Comparison of ENCODE assay signal across 12 cellular contexts in the genomic region with DNA sequence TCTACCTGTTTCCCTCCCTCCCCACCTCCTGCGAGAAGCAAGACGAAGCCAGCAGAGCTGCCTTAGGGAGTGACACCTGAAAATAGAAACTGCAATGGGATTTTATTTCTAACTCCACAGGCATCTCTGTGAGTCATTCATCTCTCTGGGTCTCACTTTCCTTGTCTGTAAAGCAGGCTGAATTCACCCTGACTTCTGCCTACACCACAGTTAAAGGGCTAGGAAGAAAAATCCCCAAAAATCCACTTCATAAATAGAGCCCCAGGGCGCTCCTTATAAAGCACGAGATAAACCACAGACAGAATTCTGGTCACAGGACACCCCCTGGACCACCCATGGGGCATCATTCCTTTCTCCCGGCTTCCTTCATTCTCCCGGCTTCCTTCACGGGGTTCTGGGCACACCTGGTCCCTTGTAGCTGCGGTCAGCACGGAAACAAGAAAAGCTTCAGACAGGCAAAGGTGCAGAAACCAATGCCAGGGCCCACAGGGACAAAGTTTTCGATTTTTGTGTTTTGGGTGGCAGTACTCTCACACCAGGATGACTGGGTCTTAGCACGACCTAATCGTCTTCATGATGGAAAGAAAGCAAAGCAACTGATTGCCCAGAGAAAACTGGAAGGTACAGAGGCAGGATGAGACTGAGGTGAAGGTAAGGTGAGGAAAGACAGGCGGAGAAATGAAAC. TPM values are rescaled to one million over a fixed set of nuclear protein-coding genes. Genes with fewer than 3 reads are reported as not detected.
DNase-seq lines count a peak whose midpoint lies in the region; ATAC-seq, FAIRE-seq and TF ChIP-seq lines count a peak whose summit lies in the region.
"Had no signal": no experiment of that assay in that cellular context is flagged by ENCODE, and none has a peak within 500 bp of the region (broad histone marks: within the 10 kb centered on the region; RNA-seq: fewer than 3 reads in every experiment).

No MANE protein-coding gene starts in this region.

- no peak for TF ChIP-seq POLR2A in GM12878 (IDR thresholded peaks at IDR 0.05; ENCODE audit: low read depth, low read length)
- TF ChIP-seq POLR2A in HepG2 (IDR thresholded peaks at IDR 0.05; ENCODE audit: insufficient read depth in 1 of 2, low read depth in 2 of 2, low read length in 2 of 2) = no peak

- FAIRE-seq in GM12878 (lab: Jason Lieb, UNC) = peak; percentile 27
- FAIRE-seq in HepG2 (lab: Jason Lieb, UNC) = no peak

- H3K4me2 ChIP-seq in GM12878 (ENCODE audit: control insufficient read depth, insufficient read depth) (peak overlapping the region; percentile 39), HepG2 (ENCODE audit: low read depth, low read length) (peak overlapping the region; percentile 57)

- H4K20me1 ChIP-seq in GM12878 (ENCODE audit: control insufficient read depth, insufficient read depth) = no peaks in the 10 kb centered on the region
- H4K20me1 ChIP-seq in HepG2 (ENCODE audit: insufficient read depth, low read length) = no peaks in the 10 kb centered on the region

- H3K79me2 ChIP-seq in GM12878 (ENCODE audit: control insufficient read depth, insufficient read depth, low read length) (peaks cover 6% of the 10 kb centered on the region), HepG2 (ENCODE audit: insufficient read depth, low read length) (peaks cover 9% of the 10 kb centered on the region)

- WGBS in GM12878 (ENCODE audit: insufficient coverage, insufficient replicate concordance, low lambda C conversion rate, missing lambda C conversion rate) = 30% methylated on average over 13 of the region's 13 CpGs
- 38% methylated on average over 13 of the region's 13 CpGs for WGBS in HepG2 (ENCODE audit: low lambda C conversion rate)

- ATAC-seq in GM12878 (peak; percentile 4; the same call in 2 of the 3 replicates), HepG2 (no peak)
- ATAC-seq: HCT116, left lung had no signal

- in situ Hi-C loops in GM12878 (cut with MboI) (no loop called here), HepG2 (cut with HindIII; ENCODE audit: extremely low pct_ligation_motif_present, low pct_unique_long_range_greater_than_20kb) (no loop called here)

- BruUV-seq in GM12878 (replicated peaks; lab: Mats Ljungman, UMichigan) (no TSS peak), HepG2 (replicated peaks; lab: Mats Ljungman, UMichigan) (no TSS peak)

- H3K27me3 ChIP-seq in GM12878 (replicated peaks in 1 of 2; ENCODE audit: control insufficient read depth in 2 of 2, insufficient read depth in 2 of 2, low read length in 1 of 2) (no peaks in the 10 kb centered on the region), HepG2 (ENCODE audit: control insufficient read depth in 1 of 2, insufficient read depth in 2 of 2, low read length in 2 of 2) (peaks cover 0 to 7% of the 10 kb centered on the region in 2 experiments; a peak in 1 of 5 replicates)
- H3K27me3 ChIP-seq: left lung had no signal

- DNase-seq in A172 (ENCODE audit: low spot score) = peak; percentile 39
- DNase-seq in HT1080 (ENCODE audit: low read depth) = peak; percentile 61
- DNase-seq in GM12878 (ENCODE audit: low read depth, low spot score) = no peak
- DNase-seq in HepG2 (ENCODE audit: low spot score) = no peak
- no peak for DNase-seq in NCI-H146 (lab: John Stamatoyannopoulos, UW)
- DNase-seq in effector CD8-positive, alpha-beta T cell (lab: John Stamatoyannopoulos, UW) = no peak
- DNase-seq in NCI-H2107 (lab: John Stamatoyannopoulos, UW) = no peak
- no peak for DNase-seq in stimulated activated CD4-positive, alpha-beta T cell treated with anti-CD3 and anti-CD28 coated beads, Interleukin-1b, Interleukin-23, amount 100 ng/mL, for 48 hours
- DNase-seq: amygdala, left lung, NCI-H524 had no signal

- H3K27ac ChIP-seq in GM12878 (ENCODE audit: control insufficient read depth, insufficient read depth) = no peak overlapping the region
- H3K27ac ChIP-seq in HepG2 (ENCODE audit: extremely low read length, insufficient read depth, low read length) = no peak overlapping the region

- SMC1A ChIA-PET in GM12878 (lab: Charles Lee; ENCODE audit: uncharacterized antibody, unreplicated experiment) = no interaction called here

- TF ChIP-seq CTCF in GM12878 (IDR thresholded peaks at IDR 0.05 in 2 of 3, conservative IDR thresholded peaks at IDR 0.05 in 1 of 3; ENCODE audit: control insufficient read depth in 2 of 3, extremely low read depth in 1 of 3, insufficient read depth in 1 of 3, low read depth in 3 of 3, low read length in 3 of 3) (no peak), HepG2 (CRISPR knock-in tag; IDR thresholded peaks at IDR 0.05) (no peak)

- TF ChIP-seq RAD21 in GM12878 (IDR thresholded peaks at IDR 0.05; ENCODE audit: insufficient read depth, low read depth, low read length) = no peak
- no peak for TF ChIP-seq RAD21 in HepG2 (CRISPR knock-in tag; IDR thresholded peaks at IDR 0.05)

- H3K36me3 ChIP-seq in GM12878 (ENCODE audit: control insufficient read depth in 2 of 2, insufficient read depth in 2 of 2, low read length in 1 of 2) = no peaks in the 10 kb centered on the region
- no peaks in the 10 kb centered on the region for H3K36me3 ChIP-seq in HepG2 (replicated peaks in 1 of 2; ENCODE audit: control insufficient read depth in 1 of 2, insufficient read depth in 2 of 2, low read length in 2 of 2)
- H3K36me3 ChIP-seq: left lung had no signal

- CTCF ChIA-PET in GM12878 (lab: Yijun Ruan, JAX) = interaction anchor here (1.0 to 2.1 kb wide), 5 partner anchors 30 to 121 kb away, joined by 3 to 7 read pairs (median 3); no protein-coding TSS in a partner anchor
- CTCF ChIA-PET in HepG2 (lab: Yijun Ruan, JAX; ENCODE audit: low intra/inter-chr PET ratio, low total read pairs) = no interaction called here

- RAD21 ChIA-PET in GM12878 (lab: Charles Lee; ENCODE audit: unreplicated experiment) = no interaction called here

- POLR2A ChIA-PET in GM12878 (lab: Charles Lee) (no interaction called here), HepG2 (lab: Yijun Ruan, JAX) (interaction anchor here (1.5 to 11.8 kb wide), 3 partner anchors 18 to 51 kb away, joined by 3 to 303 read pairs (median 25); no protein-coding TSS in a partner anchor)

- H3K9me3 ChIP-seq in GM12878 (replicated peaks; ENCODE audit: control insufficient read depth, insufficient read depth, low read length) (peaks cover 3% of the 10 kb centered on the region), HepG2 (ENCODE audit: low read length) (no peaks in the 10 kb centered on the region)
- H3K9me3 ChIP-seq: left lung had no signal

- peaks cover 12% of the 10 kb centered on the region for H3K4me1 ChIP-seq in GM12878 (ENCODE audit: control insufficient read depth, insufficient read depth, low read length)
- peaks cover 48% of the 10 kb centered on the region for H3K4me1 ChIP-seq in HepG2 (ENCODE audit: insufficient read depth, low read length)

- intact Hi-C loops in GM12878 (cut with micrococcal nuclease; ENCODE audit: unreplicated experiment) = no loop called here
- intact Hi-C loops in HepG2 (cut with micrococcal nuclease; ENCODE audit: unreplicated experiment) = loop anchor here (5.0 kb wide), 2 partner anchors 34 to 119 kb away; no protein-coding TSS in a partner anchor

- no peak overlapping the region for H3K9ac ChIP-seq in GM12878 (ENCODE audit: control insufficient read depth, insufficient read depth, low read length)
- H3K9ac ChIP-seq in HepG2 (ENCODE audit: insufficient read depth, low read depth, low read length) = peak overlapping the region; percentile 7; the same call in 1 of the 2 replicates

- TF ChIP-seq EP300 in GM12878 (IDR thresholded peaks at IDR 0.05; ENCODE audit: borderline replicate concordance in 1 of 2, control insufficient read depth in 1 of 2, low read depth in 2 of 2, low read length in 2 of 2) = no peak
- TF ChIP-seq EP300 in HepG2 (IDR thresholded peaks at IDR 0.05; ENCODE audit: low read depth in 2 of 2, low read length in 2 of 2) = no peak
- no peak for TF ChIP-seq EP300 in HepG2 (CRISPR knock-in tag; IDR thresholded peaks at IDR 0.05; ENCODE audit: borderline replicate concordance)

- H3K4me3 ChIP-seq in GM12878 (no peak overlapping the region), HepG2 (replicated peaks in 1 of 3; ENCODE audit: insufficient read depth in 1 of 3, low read depth in 2 of 3, low read length in 3 of 3) (peak overlapping the region in 2 of 3 experiments; percentile 6; a peak in 1 of 6 replicates)
- H3K4me3 ChIP-seq: left lung had no signal

- H2AFZ ChIP-seq in GM12878 (ENCODE audit: control insufficient read depth, low read depth, low read length) (no peak overlapping the region), HepG2 (ENCODE audit: low read length) (peak overlapping the region; percentile 63)

RNA-seq across cellular contexts. Expression of gene H6PD, which starts 2.8 kb away (rescaled TPM):
- 8.6 and 10.2 TPM in 2 replicates for total RNA-seq in A172 (2014; rRNA removed; shearing (Covaris generic))
- 5.6 and 7.3 TPM in 2 replicates for total RNA-seq in HT1080 (2014; rRNA removed; shearing (Covaris generic))
- polyA plus RNA-seq in HT1080 (2015; cell fraction: cytosol; rRNA removed) = 16.8 and 18.5 TPM in 2 replicates
- 25.8 and 30.7 TPM in 2 replicates for polyA plus RNA-seq in HT1080 (2015; cell fraction: nucleus; rRNA removed)
- total RNA-seq in GM12878 (2013; cell fraction: nucleolus; rRNA removed) = 14.4 and 15.0 TPM in 2 replicates
- 9.7 and 10.4 TPM in 2 replicates for total RNA-seq in GM12878 (2014; rRNA removed)
- 8.1 and 9.4 TPM in 2 replicates for total RNA-seq in GM12878 (2014; rRNA removed; fragmentation: Illumina TruSeq; extraction: Trizol)
- total RNA-seq in GM12878 (2021) = 20.7 TPM in 2 replicates
- 4.9 TPM for polyA plus RNA-seq in GM12878 (2011; ENCODE audit: low read depth)
- 3.9 and 4.9 TPM in 2 replicates for polyA plus RNA-seq in GM12878 (2011; rRNA removed)
- polyA plus RNA-seq in GM12878 (2011; cell fraction: cytosol; rRNA removed) = 6.3 and 6.4 TPM in 2 replicates
- 7.7 and 10.0 TPM in 2 replicates for polyA plus RNA-seq in GM12878 (2011; cell fraction: nucleus; rRNA removed)
- 7.3 and 7.7 TPM in 2 replicates for polyA plus RNA-seq in GM12878 (2012)
- polyA plus RNA-seq in GM12878 (2014; fragmentation: Illumina TruSeq; extraction: Trizol) = 9.9 and 10.1 TPM in 2 replicates
- 1 to 10 TPM; 1.2 to 1.4 TPM for polyA plus RNA-seq in GM12878 (2014; fragmentation: Nextera tagmentation; extraction: Ambion mirVana)
- 12.1 and 13.1 TPM in 2 replicates for polyA plus RNA-seq in GM12878 (2014; rRNA removed)
- polyA plus RNA-seq in GM12878 (2016; fragmentation: Nextera tagmentation; extraction: Ambion mirVana) = 1 to 10 TPM; 5.9 to 6.0 TPM
- 4.8 and 10.9 TPM in 2 replicates for polyA minus RNA-seq in GM12878 (2011; rRNA and poly(A)+ RNA removed)
- polyA minus RNA-seq in GM12878 (2011; cell fraction: cytosol; rRNA and poly(A)+ RNA removed) = 5.1 and 5.9 TPM in 2 replicates
- 2.2 and 3.4 TPM in 2 replicates for polyA minus RNA-seq in GM12878 (2011; cell fraction: nucleus; rRNA and poly(A)+ RNA removed)
- 6.3 and 9.3 TPM in 2 replicates for total RNA-seq in HepG2 (2016; rRNA removed; fragmentation: Illumina TruSeq; extraction: Trizol)
- total RNA-seq in HepG2 (2016; cell fraction: cytosol; rRNA removed; fragmentation: Illumina TruSeq; extraction: Trizol; ENCODE audit: low read depth) = 0.79 and 0.81 TPM in 2 replicates
- 5.4 and 9.4 TPM in 2 replicates for total RNA-seq in HepG2 (2016; cell fraction: insoluble cytoplasmic fraction; rRNA removed; fragmentation: Illumina TruSeq; extraction: Trizol)
- total RNA-seq in HepG2 (2016; cell fraction: membrane; rRNA removed; fragmentation: Illumina TruSeq; extraction: Trizol) = 2.5 TPM in 2 replicates
- 10.0 and 12.1 TPM in 2 replicates for total RNA-seq in HepG2 (2016; cell fraction: nucleus; rRNA removed; fragmentation: Illumina TruSeq; extraction: Trizol)
- polyA plus RNA-seq in HepG2 (2011; rRNA removed) = 14.1 and 21.5 TPM in 2 replicates
- polyA plus RNA-seq in HepG2 (2011; cell fraction: cytosol; rRNA removed) = 13.3 and 14.5 TPM in 2 replicates
- 26.3 and 26.5 TPM in 2 replicates for polyA plus RNA-seq in HepG2 (2011; cell fraction: nucleus; rRNA removed)
- polyA plus RNA-seq in HepG2 (2012) = 10.8 and 11.1 TPM in 2 replicates
- polyA plus RNA-seq in HepG2 (2016; cell fraction: cytosol; fragmentation: Illumina TruSeq; extraction: Trizol; ENCODE audit: low read depth) = 0.36 TPM in 2 replicates
- polyA plus RNA-seq in HepG2 (2016; cell fraction: insoluble cytoplasmic fraction; fragmentation: Illumina TruSeq; extraction: Trizol; ENCODE audit: low read depth) = 4.2 and 4.6 TPM in 2 replicates
- polyA plus RNA-seq in HepG2 (2016; cell fraction: membrane; fragmentation: Illumina TruSeq; extraction: Trizol; ENCODE audit: low read depth) = 0.93 and 0.94 TPM in 2 replicates
- 15.4 and 16.8 TPM in 2 replicates for polyA plus RNA-seq in HepG2 (2016; cell fraction: nucleus; fragmentation: Illumina TruSeq; extraction: Trizol; ENCODE audit: insufficient read depth, low read depth)
- polyA minus RNA-seq in HepG2 (2011; rRNA and poly(A)+ RNA removed; ENCODE audit: low replicate concordance) = 2.9 and 31.0 TPM in 2 replicates
- 14.3 and 18.7 TPM in 2 replicates for polyA minus RNA-seq in HepG2 (2011; cell fraction: cytosol; rRNA and poly(A)+ RNA removed)
- 7.9 and 11.3 TPM in 2 replicates for polyA minus RNA-seq in HepG2 (2011; cell fraction: nucleus; rRNA and poly(A)+ RNA removed)

Comparison
In these comparisons a context has a peak if more than half of its experiments do, and no peak if none do; other contexts are left out.
1. DNase-seq: peak in A172 (single experiment) and HT1080 (single experiment); none in GM12878 (single experiment), HepG2 (single experiment), NCI-H146 (single experiment), effector CD8-positive, alpha-beta T cell (single experiment), NCI-H2107 (single experiment) and stimulated activated CD4-positive, alpha-beta T cell treated with anti-CD3 and anti-CD28 coated beads, Interleukin-1b, Interleukin-23, amount 100 ng/mL, for 48 hours (single experiment).